8 cellular contexts compared by ENCODE assay signal in the genomic region with DNA sequence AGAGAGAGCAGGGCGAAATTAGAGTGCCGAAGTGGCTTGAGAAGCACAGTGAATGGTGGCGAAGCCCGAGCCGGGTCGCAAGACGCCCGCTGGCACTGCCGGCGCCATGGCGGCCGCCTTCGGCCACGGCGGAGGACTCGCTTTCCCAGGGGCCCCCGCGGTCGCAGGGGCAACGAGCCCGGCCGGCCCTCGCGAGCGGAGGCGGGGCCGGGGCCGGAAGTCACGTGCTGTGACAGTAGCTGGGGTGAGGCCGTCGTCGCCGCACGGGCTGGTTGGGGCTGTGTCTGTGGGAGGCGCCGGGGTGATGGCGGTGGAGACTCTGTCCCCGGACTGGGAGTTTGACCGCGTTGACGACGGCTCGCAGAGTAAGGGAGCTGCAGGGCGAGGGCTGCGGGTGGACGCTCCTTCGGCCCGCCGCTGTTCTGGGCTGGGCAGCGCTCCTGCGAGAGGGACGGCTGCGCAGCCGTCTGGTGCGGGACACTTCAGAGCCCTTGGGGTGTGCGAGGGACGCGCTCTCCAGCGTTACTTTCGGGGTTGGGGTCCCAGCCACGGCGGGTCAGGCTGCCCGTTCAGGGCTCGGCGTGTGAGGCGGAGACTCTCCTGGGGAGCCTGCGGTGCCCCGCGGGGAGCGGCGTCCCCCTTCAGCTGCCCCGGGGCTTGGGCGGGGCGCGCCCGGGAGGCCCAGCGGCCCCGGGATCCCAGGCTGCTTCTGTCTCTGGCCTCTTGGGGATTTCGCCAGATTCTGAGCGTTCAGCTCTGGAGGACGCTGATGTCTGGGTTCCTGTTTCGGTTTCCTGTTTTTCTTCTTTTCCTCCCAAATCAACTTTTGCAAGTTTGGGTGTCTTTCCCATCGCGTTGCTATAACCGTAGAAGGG. TPM values are rescaled to one million over a fixed set of nuclear protein-coding genes. Genes with fewer than 3 reads are reported as not detected.
DNase-seq lines count a peak whose midpoint lies in the region; ATAC-seq and TF ChIP-seq lines count a peak whose summit lies in the region.

A gene with protein sequence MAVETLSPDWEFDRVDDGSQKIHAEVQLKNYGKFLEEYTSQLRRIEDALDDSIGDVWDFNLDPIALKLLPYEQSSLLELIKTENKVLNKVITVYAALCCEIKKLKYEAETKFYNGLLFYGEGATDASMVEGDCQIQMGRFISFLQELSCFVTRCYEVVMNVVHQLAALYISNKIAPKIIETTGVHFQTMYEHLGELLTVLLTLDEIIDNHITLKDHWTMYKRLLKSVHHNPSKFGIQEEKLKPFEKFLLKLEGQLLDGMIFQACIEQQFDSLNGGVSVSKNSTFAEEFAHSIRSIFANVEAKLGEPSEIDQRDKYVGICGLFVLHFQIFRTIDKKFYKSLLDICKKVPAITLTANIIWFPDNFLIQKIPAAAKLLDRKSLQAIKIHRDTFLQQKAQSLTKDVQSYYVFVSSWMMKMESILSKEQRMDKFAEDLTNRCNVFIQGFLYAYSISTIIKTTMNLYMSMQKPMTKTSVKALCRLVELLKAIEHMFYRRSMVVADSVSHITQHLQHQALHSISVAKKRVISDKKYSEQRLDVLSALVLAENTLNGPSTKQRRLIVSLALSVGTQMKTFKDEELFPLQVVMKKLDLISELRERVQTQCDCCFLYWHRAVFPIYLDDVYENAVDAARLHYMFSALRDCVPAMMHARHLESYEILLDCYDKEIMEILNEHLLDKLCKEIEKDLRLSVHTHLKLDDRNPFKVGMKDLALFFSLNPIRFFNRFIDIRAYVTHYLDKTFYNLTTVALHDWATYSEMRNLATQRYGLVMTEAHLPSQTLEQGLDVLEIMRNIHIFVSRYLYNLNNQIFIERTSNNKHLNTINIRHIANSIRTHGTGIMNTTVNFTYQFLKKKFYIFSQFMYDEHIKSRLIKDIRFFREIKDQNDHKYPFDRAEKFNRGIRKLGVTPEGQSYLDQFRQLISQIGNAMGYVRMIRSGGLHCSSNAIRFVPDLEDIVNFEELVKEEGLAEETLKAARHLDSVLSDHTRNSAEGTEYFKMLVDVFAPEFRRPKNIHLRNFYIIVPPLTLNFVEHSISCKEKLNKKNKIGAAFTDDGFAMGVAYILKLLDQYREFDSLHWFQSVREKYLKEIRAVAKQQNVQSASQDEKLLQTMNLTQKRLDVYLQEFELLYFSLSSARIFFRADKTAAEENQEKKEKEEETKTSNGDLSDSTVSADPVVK (plus strand): TSS at position 235 of the 875 bp plus-strand sequence. CDS start 70 bp downstream, at position 305.

- ATAC-seq in GM21619 (IDR thresholded peaks at IDR 0.05; ENCODE audit: unreplicated experiment): peak; percentile 83
- ATAC-seq in PC-3: peak; percentile 92

- H2AFZ ChIP-seq in PC-3 (ENCODE audit: low read length): peak within 1 kb of the TSS; percentile 97

- H3K9ac ChIP-seq in PC-3 (ENCODE audit: low read length): peak within 1 kb of the TSS; percentile 87

- peak within 1 kb of the TSS; percentile 89 for H3K4me2 ChIP-seq in PC-3 (ENCODE audit: low read length)

- intact Hi-C loops in PC-3 (cut with micrococcal nuclease): loop anchor here (5.0 to 10.0 kb wide), 4 partner anchors 275 to 1143 kb away; a partner anchor contains a TSS

- no peaks in the 10 kb centered on the region for H3K9me2 ChIP-seq in PC-3 (replicated peaks; ENCODE audit: low read length)

- peaks cover 24% of the 10 kb centered on the region; the same call in 1 of the 2 replicates for H3K4me1 ChIP-seq in PC-3 (ENCODE audit: insufficient read depth, low read length)

- no peak for TF ChIP-seq CTCF in PC-3 (conservative IDR thresholded peaks at IDR 0.05; ENCODE audit: low read depth, low read length)

- CTCF ChIA-PET in PC-3 (lab: Charles Lee): no interaction called here

- H3K27me3 ChIP-seq in PC-3 (ENCODE audit: low read length): no peaks in the 10 kb centered on the region

- peaks cover 9% of the 10 kb centered on the region for H3K36me3 ChIP-seq in PC-3 (ENCODE audit: low read depth, low read length)

- H3K4me3 ChIP-seq in Jurkat, Clone E6-1 (ENCODE audit: low read length): peak within 1 kb of the TSS; percentile 87
- peak within 1 kb of the TSS; percentile 72 for H3K4me3 ChIP-seq in PC-3 (ENCODE audit: low read length)

- no peaks in the 10 kb centered on the region for H3F3A ChIP-seq in PC-3 (ENCODE audit: low read length, unreplicated experiment)

- no peaks in the 10 kb centered on the region for H3K9me3 ChIP-seq in PC-3 (ENCODE audit: low read length)

- POLR2A ChIA-PET in PC-3 (lab: Charles Lee; ENCODE audit: unreplicated experiment): interaction anchor here (0.6 kb wide), 1 partner anchor 218 kb away, joined by 6 read pairs; no protein-coding TSS in a partner anchor

- DNase-seq in DMS153 treated with DMSO at 0.1 percent for 48 hours (lab: John Stamatoyannopoulos, UW; ENCODE audit: unreplicated experiment) (peak; percentile 82), PC-3 (peak; percentile 97), activated T-cell treated with anti-CD3 and anti-CD28 coated beads for 48 hours (ENCODE audit: low read depth) (peak; percentile 94), epithelial cell of prostate (ENCODE audit: low read depth, low spot score) (peak; percentile 51), mucosa of gallbladder (ENCODE audit: low spot score) (peak; percentile 95)
- DNase-seq in Jurkat, Clone E6-1 (ENCODE audit: low read depth, low spot score): peak; percentile 75
- peak; percentile 80 to 88 for DNase-seq in stimulated activated CD8-positive, alpha-beta memory T cell treated with anti-CD3 and anti-CD28 coated beads, Interleukin-4, amount 100 ng/mL, for 4 hours (ENCODE audit: low read depth in 2 of 2, low spot score in 1 of 2)

- peak within 1 kb of the TSS; percentile 76 for H3K27ac ChIP-seq in PC-3 (ENCODE audit: low read length)
- H3K27ac ChIP-seq in epithelial cell of prostate: peak within 1 kb of the TSS; percentile 87

- peaks cover 51% of the 10 kb centered on the region for H3K79me2 ChIP-seq in PC-3 (ENCODE audit: low read length)

- no TSS peak for BruUV-seq in PC-3 (replicated peaks; lab: Mats Ljungman, UMichigan)

- H4K20me1 ChIP-seq in PC-3 (ENCODE audit: low read length): peaks cover 8% of the 10 kb centered on the region; the same call in 1 of the 2 replicates

RNA-seq across cellular contexts. Expression of the gene that starts here (rescaled TPM):
- 21.5 TPM for polyA plus RNA-seq in Jurkat, Clone E6-1 (2012; ENCODE audit: insufficient read depth, insufficient read length)
- total RNA-seq in PC-3 (2014; rRNA removed): 38.2 and 46.9 TPM in 2 replicates
- 70.8 TPM for total RNA-seq in mucosa of gallbladder

Comparison
In these comparisons a context has a peak if more than half of its experiments do, and no peak if none do; other contexts are left out.
1. Peak in every context shown above with its lines: DNase-seq, ATAC-seq, H3K4me3 ChIP-seq and H3K27ac ChIP-seq.